In the genomic region with DNA sequence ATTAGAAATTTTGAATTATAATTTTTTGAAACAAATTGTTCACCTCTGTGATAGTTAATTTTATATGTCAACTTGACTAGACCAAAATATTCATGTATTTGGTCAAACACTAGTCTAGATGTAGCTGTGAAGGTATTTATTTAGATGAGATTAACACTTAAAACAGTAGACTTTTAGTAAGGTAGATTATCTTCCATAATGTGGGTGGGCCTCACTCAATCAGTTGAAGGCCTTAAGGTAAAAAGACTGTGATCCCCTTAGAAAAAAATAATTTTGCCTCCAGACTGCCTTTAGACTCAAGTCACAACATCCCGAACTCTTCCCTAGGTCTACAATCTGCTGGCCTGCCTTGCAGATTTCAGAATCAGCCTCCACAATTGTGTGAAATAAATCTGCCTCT, we compare ENCODE assay signal across 2 cellular contexts.
A peak's percentile ranks its signal among the peaks of the same experiment; 100 is the strongest.
TF ChIP-seq lines count a peak whose summit lies in the region.

No MANE protein-coding gene starts in this region.

TF ChIP-seq in HEK293, 187 proteins besides CTCF, POLR2A, EP300 and RAD21:
- no peak for TF ChIP-seq ZNF19 (tag by site-specific recombination; IDR thresholded peaks at IDR 0.05; ENCODE audit: low read depth)
- no peak for TF ChIP-seq OSR2 (tag by site-specific recombination; IDR thresholded peaks at IDR 0.05)
- peak; percentile 90 for TF ChIP-seq ZNF10 (tag by site-specific recombination; IDR thresholded peaks at IDR 0.05)
- TF ChIP-seq GLIS1 (tag by site-specific recombination; IDR thresholded peaks at IDR 0.05) = no peak
- TF ChIP-seq, protein P1, sequence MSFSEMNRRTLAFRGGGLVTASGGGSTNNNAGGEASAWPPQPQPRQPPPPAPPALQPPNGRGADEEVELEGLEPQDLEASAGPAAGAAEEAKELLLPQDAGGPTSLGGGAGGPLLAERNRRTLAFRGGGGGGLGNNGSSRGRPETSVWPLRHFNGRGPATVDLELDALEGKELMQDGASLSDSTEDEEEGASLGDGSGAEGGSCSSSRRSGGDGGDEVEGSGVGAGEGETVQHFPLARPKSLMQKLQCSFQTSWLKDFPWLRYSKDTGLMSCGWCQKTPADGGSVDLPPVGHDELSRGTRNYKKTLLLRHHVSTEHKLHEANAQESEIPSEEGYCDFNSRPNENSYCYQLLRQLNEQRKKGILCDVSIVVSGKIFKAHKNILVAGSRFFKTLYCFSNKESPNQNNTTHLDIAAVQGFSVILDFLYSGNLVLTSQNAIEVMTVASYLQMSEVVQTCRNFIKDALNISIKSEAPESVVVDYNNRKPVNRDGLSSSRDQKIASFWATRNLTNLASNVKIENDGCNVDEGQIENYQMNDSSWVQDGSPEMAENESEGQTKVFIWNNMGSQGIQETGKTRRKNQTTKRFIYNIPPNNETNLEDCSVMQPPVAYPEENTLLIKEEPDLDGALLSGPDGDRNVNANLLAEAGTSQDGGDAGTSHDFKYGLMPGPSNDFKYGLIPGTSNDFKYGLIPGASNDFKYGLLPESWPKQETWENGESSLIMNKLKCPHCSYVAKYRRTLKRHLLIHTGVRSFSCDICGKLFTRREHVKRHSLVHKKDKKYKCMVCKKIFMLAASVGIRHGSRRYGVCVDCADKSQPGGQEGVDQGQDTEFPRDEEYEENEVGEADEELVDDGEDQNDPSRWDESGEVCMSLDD (tag by site-specific recombination; IDR thresholded peaks at IDR 0.05) = no peak
- TF ChIP-seq ZFP41 (tag by site-specific recombination; IDR thresholded peaks at IDR 0.05; ENCODE audit: borderline replicate concordance) = no peak

TF ChIP-seq in K562, 482 proteins besides CTCF, POLR2A, EP300 and RAD21:
- no peak for TF ChIP-seq HNRNPH1 (optimal IDR thresholded peaks at IDR 0.05; ENCODE audit: low read depth, low read length)
- TF ChIP-seq CBFB (CRISPR knock-in tag; IDR thresholded peaks at IDR 0.05) = no peak
- no peak for TF ChIP-seq RBM14 (IDR thresholded peaks at IDR 0.05; ENCODE audit: borderline replicate concordance, insufficient read depth, low read depth, low read length)
- TF ChIP-seq ZNF134 (CRISPR knock-in tag; conservative IDR thresholded peaks at IDR 0.05) = peak; percentile 76
- no peak for TF ChIP-seq ZNF224 (CRISPR knock-in tag; IDR thresholded peaks at IDR 0.05)
TF ChIP-seq in K562: peak in this region for 1.
